In the genomic region with DNA sequence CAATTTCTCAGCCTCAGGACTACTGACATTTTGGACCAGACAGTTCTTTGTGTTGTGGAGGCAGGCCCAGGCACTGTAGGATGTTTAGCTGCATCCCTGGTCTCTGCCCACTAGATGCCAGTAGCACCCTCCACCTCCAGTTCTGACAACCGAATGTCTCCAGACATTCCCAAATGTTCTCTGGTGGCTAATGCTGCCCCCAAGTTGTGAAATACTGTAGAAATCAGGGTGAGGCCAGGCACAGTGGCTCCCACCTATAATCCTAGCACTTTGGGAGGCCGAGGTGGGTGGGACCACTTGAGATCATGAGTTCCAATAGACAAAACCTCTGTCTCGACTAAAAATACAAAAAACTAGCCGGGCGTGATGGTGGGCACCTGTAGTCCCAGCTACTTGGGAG, we compare ENCODE assay signal across 8 cellular contexts. TPM values are rescaled to one million over a fixed set of nuclear protein-coding genes. Genes with fewer than 3 reads are reported as not detected.
DNase-seq lines count a peak whose midpoint lies in the region; ATAC-seq lines count a peak whose summit lies in the region.

No MANE protein-coding gene starts in this region.

- H3K36me3 Mint-ChIP-seq in activated CD8-positive, alpha-beta T cell treated with anti-CD3 and anti-CD28 coated beads, Interleukin-2, amount 10 ng/mL, durations not matched to agents 7 days and 5 days (ENCODE audit: low read depth): peaks cover 97% of the 10 kb centered on the region

- no peak overlapping the region for H3K4me3 Mint-ChIP-seq in activated CD8-positive, alpha-beta T cell treated with anti-CD3 and anti-CD28 coated beads, Interleukin-2, amount 10 ng/mL, durations not matched to agents 7 days and 5 days

- POLR2A ChIA-PET in activated CD8-positive, alpha-beta T cell treated with anti-CD3 and anti-CD28 coated beads, Interleukin-2, amount 10 ng/mL, durations not matched to agents 7 days and 5 days (lab: Charles Lee): interaction anchor here (0.6 to 1.0 kb wide), 2 partner anchors 18 to 63 kb away, joined by 3 read pairs; a partner anchor contains a TSS

- H3K9me3 Mint-ChIP-seq in activated CD8-positive, alpha-beta T cell treated with anti-CD3 and anti-CD28 coated beads, Interleukin-2, amount 10 ng/mL, durations not matched to agents 7 days and 5 days (ENCODE audit: insufficient read depth): no peaks in the 10 kb centered on the region

- intact Hi-C loops in Right ventricle myocardium inferior (cut with DNase I): no loop called here

- ATAC-seq in activated CD8-positive, alpha-beta T cell treated with anti-CD3 and anti-CD28 coated beads, Interleukin-2, amount 10 ng/mL, durations not matched to agents 7 days and 5 days: peak; percentile 41
- ATAC-seq in Right ventricle myocardium inferior (peak; percentile 77), HG03432 (IDR thresholded peaks at IDR 0.05; ENCODE audit: unreplicated experiment) (no peak), HG02981 (IDR thresholded peaks at IDR 0.05; ENCODE audit: unreplicated experiment) (no peak)

- H3K4me1 Mint-ChIP-seq in activated CD8-positive, alpha-beta T cell treated with anti-CD3 and anti-CD28 coated beads, Interleukin-2, amount 10 ng/mL, durations not matched to agents 7 days and 5 days (ENCODE audit: low read depth): peaks cover 87% of the 10 kb centered on the region

- no peaks in the 10 kb centered on the region for H3K27me3 Mint-ChIP-seq in activated CD8-positive, alpha-beta T cell treated with anti-CD3 and anti-CD28 coated beads, Interleukin-2, amount 10 ng/mL, durations not matched to agents 7 days and 5 days (ENCODE audit: low read depth)

- peak overlapping the region; percentile 36 for H3K27ac Mint-ChIP-seq in activated CD8-positive, alpha-beta T cell treated with anti-CD3 and anti-CD28 coated beads, Interleukin-2, amount 10 ng/mL, durations not matched to agents 7 days and 5 days

- CTCF ChIA-PET in activated CD8-positive, alpha-beta T cell treated with anti-CD3 and anti-CD28 coated beads, Interleukin-2, amount 10 ng/mL, durations not matched to agents 7 days and 5 days (lab: Charles Lee): interaction anchor here (0.7 to 1.6 kb wide), 6 partner anchors 9 to 98 kb away, joined by 3 to 6 read pairs (median 3); no protein-coding TSS in a partner anchor

- DNase-seq in activated naive CD4-positive, alpha-beta T cell treated with Interleukin-2 at 50 U/mL for 16 hours: peak; percentile 29
- DNase-seq in activated naive CD4-positive, alpha-beta T cell (lab: John Stamatoyannopoulos, UW): no peak
- no peak for DNase-seq in activated CD8-positive, alpha-beta T cell treated with anti-CD3 and anti-CD28 coated beads, Interleukin-2, amount 10 ng/mL, durations not matched to agents 7 days and 5 days
- DNase-seq in Right ventricle myocardium inferior (ENCODE audit: missing footprints): peak; percentile 43
- DNase-seq in renal cortical epithelial cell (ENCODE audit: low read depth): peak; percentile 40
- DNase-seq in NCI-H2081 treated with DMSO at 0.1 percent for 48 hours (lab: John Stamatoyannopoulos, UW): no peak

RNA-seq across cellular contexts. Expression of a gene that starts 18.2 kb away (rescaled TPM):
- 100 to 1,000 TPM; 512 to 515 TPM for total RNA-seq in activated CD8-positive, alpha-beta T cell treated with anti-CD3 and anti-CD28 coated beads, Interleukin-2, amount 10 ng/mL, durations not matched to agents 7 days and 5 days
- total RNA-seq in Right ventricle myocardium inferior: 87.6 TPM
- total RNA-seq in renal cortical epithelial cell: 302 and 345 TPM in 2 replicates

RNA-seq across cellular contexts. Expression of a gene that starts 19.4 kb away (rescaled TPM):
- not detected for total RNA-seq in activated CD8-positive, alpha-beta T cell treated with anti-CD3 and anti-CD28 coated beads, Interleukin-2, amount 10 ng/mL, durations not matched to agents 7 days and 5 days
- total RNA-seq in Right ventricle myocardium inferior (not detected), renal cortical epithelial cell (not detected in 2 replicates)

RNA-seq across cellular contexts. Expression of a gene that starts 46.1 kb away (rescaled TPM):
- 1 to 10 TPM; 4.8 to 5.2 TPM for total RNA-seq in activated CD8-positive, alpha-beta T cell treated with anti-CD3 and anti-CD28 coated beads, Interleukin-2, amount 10 ng/mL, durations not matched to agents 7 days and 5 days
- 2.7 TPM for total RNA-seq in Right ventricle myocardium inferior
- 4.2 and 8.3 TPM in 2 replicates for total RNA-seq in renal cortical epithelial cell

Comparison
In these comparisons a context has a peak if more than half of its experiments do, and no peak if none do; other contexts are left out.
1. DNase-seq: peak in activated naive CD4-positive, alpha-beta T cell treated with Interleukin-2 at 50 U/mL for 16 hours (single experiment), Right ventricle myocardium inferior (single experiment) and renal cortical epithelial cell (single experiment); none in activated naive CD4-positive, alpha-beta T cell (0 of 4), activated CD8-positive, alpha-beta T cell treated with anti-CD3 and anti-CD28 coated beads, Interleukin-2, amount 10 ng/mL, durations not matched to agents 7 days and 5 days (single experiment) and NCI-H2081 treated with DMSO at 0.1 percent for 48 hours (single experiment).
2. ATAC-seq: peak in activated CD8-positive, alpha-beta T cell treated with anti-CD3 and anti-CD28 coated beads, Interleukin-2, amount 10 ng/mL, durations not matched to agents 7 days and 5 days (single experiment) and Right ventricle myocardium inferior (single experiment); none in HG03432 (single experiment) and HG02981 (single experiment).